In the genomic region with DNA sequence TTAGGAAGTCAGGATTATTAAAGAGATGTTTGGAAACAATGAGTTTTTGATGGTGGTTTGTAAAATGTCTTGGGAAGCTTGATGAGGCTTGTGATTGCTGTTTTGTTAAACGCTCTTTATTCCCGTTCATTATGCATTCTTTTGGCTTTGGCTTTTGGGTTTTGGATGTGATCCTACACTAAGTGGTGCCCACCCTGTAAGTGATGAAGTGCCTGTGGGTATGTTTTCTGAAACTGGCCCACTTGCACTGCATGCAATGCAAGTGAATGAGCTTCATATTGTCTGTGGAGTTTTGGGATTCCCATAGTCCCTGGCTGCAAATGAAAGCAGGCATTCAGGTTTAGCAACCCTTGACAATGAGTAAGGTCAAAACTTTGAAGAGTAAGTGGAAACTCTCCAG, we compare ENCODE assay signal across 18 cellular contexts.
"Had no signal": no experiment of that assay in that cellular context is flagged by ENCODE, and none has a peak within 500 bp of the region (broad histone marks: within the 10 kb centered on the region; RNA-seq: fewer than 3 reads in every experiment).

No MANE protein-coding gene starts in this region.

- H3K36me3 ChIP-seq: gastrocnemius medialis, neural progenitor cell, sigmoid colon, stomach, thoracic aorta, transverse colon had no signal

- H3K79me2 ChIP-seq: parathyroid adenoma had no signal

- H3K27me3 ChIP-seq: dorsolateral prefrontal cortex, gastrocnemius medialis, neural progenitor cell, sigmoid colon, stomach, transverse colon had no signal

- H3K4me2 ChIP-seq: neural progenitor cell had no signal

- H3K27ac ChIP-seq: dorsolateral prefrontal cortex, gastrocnemius medialis, neural progenitor cell, parathyroid adenoma, psoas muscle, sigmoid colon, skin epidermis, stomach, thoracic aorta, transverse colon had no signal

- H3K4me1 ChIP-seq: gastrocnemius medialis, parathyroid adenoma, psoas muscle, sigmoid colon, stomach, transverse colon had no signal

- H3K9me3 ChIP-seq: gastrocnemius medialis, psoas muscle, sigmoid colon, stomach, thoracic aorta, transverse colon had no signal

- H2AFZ ChIP-seq: neural progenitor cell, parathyroid adenoma had no signal

- DNase-seq: cortex of kidney; dorsolateral prefrontal cortex; effector CD8-positive, alpha-beta T cell; gastrocnemius medialis; glutamatergic neuron; islet precursor cell; mammary epithelial cell; psoas muscle; sigmoid colon; stimulated activated CD4-positive, alpha-beta T cell treated with anti-CD3 and anti-CD28 coated beads, Interleukin-2, amount 100 ng/mL, for 24 hours; stimulated activated CD4-positive, alpha-beta T cell treated with anti-CD3 and anti-CD28 coated beads, Interleukin-4, amount 100 ng/mL, for 4 hours; stimulated activated naive B cell treated with anti-CD40 and anti-IgM and Interleukin-4, amounts not matched to agents 10 μg/mL and 1 μg/mL and 100 μg/mL, for 72 hours; stomach; transverse colon had no signal

- H3K4me3 ChIP-seq: dorsolateral prefrontal cortex, gastrocnemius medialis, neural progenitor cell, psoas muscle, sigmoid colon, skin epidermis, stomach, thoracic aorta, transverse colon had no signal

- H3K9ac ChIP-seq: neural progenitor cell, parathyroid adenoma had no signal
